Comparison of ENCODE assay signal across 28 cellular contexts in genomic region chr7:26474596-26474995, GRCh38.
"Had no signal": no experiment of that assay in that cellular context is flagged by ENCODE, and none has a peak within 500 bp of the region (broad histone marks: within the 10 kb centered on the region; RNA-seq: fewer than 3 reads in every experiment).

No MANE protein-coding gene starts in this region.

- H3K4me3 ChIP-seq: ascending aorta, cardiac muscle cell had no signal

- DNase-seq: activated B cell treated with CpG ODN at 0.5 μM for 24 hours; activated CD4-positive, alpha-beta memory T cell treated with anti-CD3 and anti-CD28 coated beads, Interleukin-2, amount 10 ng/mL, durations not matched to agents 7 days and 5 days; activated CD4-positive, alpha-beta T cell treated with anti-CD3 and anti-CD28 coated beads for 48 hours; activated CD4-positive, alpha-beta T cell treated with anti-CD3 and anti-CD28 coated beads, Interleukin-2, amount 10 ng/mL, durations not matched to agents 7 days and 5 days; activated CD4-positive, alpha-beta T cell treated with anti-CD3 and anti-CD28 coated beads, Interleukin-2, amount 50 U/mL, for 48 hours; activated CD4-positive, CD25-positive, alpha-beta regulatory T cell treated with anti-CD3 and anti-CD28 coated beads, Interleukin-2, amount 50 U/mL, for 72 hours; activated CD8-positive, alpha-beta memory T cell treated with anti-CD3 and anti-CD28 coated beads for 24 hours; activated CD8-positive, alpha-beta memory T cell treated with anti-CD3 and anti-CD28 coated beads, Interleukin-2, amount 10 ng/mL, durations not matched to agents 7 days and 5 days; activated CD8-positive, alpha-beta memory T cell treated with anti-CD3 and anti-CD28 coated beads, Interleukin-2, amount 50 U/mL, for 48 hours; activated CD8-positive, alpha-beta T cell treated with anti-CD3 and anti-CD28 coated beads, Interleukin-2, amount 10 ng/mL, durations not matched to agents 7 days and 5 days; activated effector memory CD4-positive, alpha-beta T cell treated with Interleukin-2 at 50 U/mL for 16 hours; activated gamma-delta T cell; activated naive CD4-positive, alpha-beta T cell treated with anti-CD3 and anti-CD28 coated beads, Interleukin-2, amount 10 ng/mL, durations not matched to agents 7 days and 5 days; activated naive CD4-positive, alpha-beta T cell treated with Interleukin-2 at 50 U/mL for 16 hours; activated naive CD8-positive, alpha-beta T cell treated with anti-CD3 and anti-CD28 coated beads, Interleukin-2, amount 10 ng/mL, durations not matched to agents 7 days and 5 days; activated naive CD8-positive, alpha-beta T cell treated with anti-CD3 and anti-CD28 coated beads, Interleukin-2, amount 50 U/mL, for 24 hours; activated T-cell treated with anti-CD3 and anti-CD28 coated beads, Interleukin-2, amount 50 U/mL, for 24 hours; activated T-cell treated with anti-CD3 and anti-CD28 coated beads, Interleukin-2, amount 50 U/mL, for 48 hours; amygdala; anterior cingulate cortex; caudate nucleus; cerebellar nuclear complex; T-helper 1 cell; T-helper 2 cell; T-helper 9 cell had no signal

- H3K4me1 ChIP-seq: ascending aorta had no signal

- H3K9me3 ChIP-seq: ascending aorta had no signal

- H3K36me3 ChIP-seq: ascending aorta, cardiac muscle cell had no signal

- H3K27ac ChIP-seq: ascending aorta, cardiac muscle cell, VCaP had no signal

- H3K27me3 ChIP-seq: ascending aorta, cardiac muscle cell had no signal
